Comparison of ENCODE assay signal across 8 cellular contexts in genomic region chr12:122421263-122421814, GRCh38. TPM values are rescaled to one million over a fixed set of nuclear protein-coding genes. Genes with fewer than 3 reads are reported as not detected.
DNase-seq lines count a peak whose midpoint lies in the region; ATAC-seq and TF ChIP-seq lines count a peak whose summit lies in the region.

No MANE protein-coding gene starts in this region.

- CTCF ChIA-PET in PC-3 (lab: Charles Lee) = interaction anchor here (1.8 kb wide), 1 partner anchor 21 kb away, joined by 8 read pairs; no protein-coding TSS in a partner anchor
- CTCF ChIA-PET in MCF 10A (lab: Yijun Ruan, JAX) = interaction anchor here (1.2 to 3.7 kb wide), 5 partner anchors 15 to 104 kb away, joined by 3 to 38 read pairs (median 10); no protein-coding TSS in a partner anchor

- TF ChIP-seq CTCF in PC-3 (conservative IDR thresholded peaks at IDR 0.05; ENCODE audit: low read depth, low read length) (no peak), MCF 10A (IDR thresholded peaks at IDR 0.05; ENCODE audit: unreplicated experiment) (no peak)

- peak overlapping the region; percentile 83 for H3K27ac ChIP-seq in PC-3 (ENCODE audit: low read length)

- no peaks in the 10 kb centered on the region for H3F3A ChIP-seq in PC-3 (ENCODE audit: low read length, unreplicated experiment)

- no peaks in the 10 kb centered on the region for H3K27me3 Mint-ChIP-seq in MCF 10A (ENCODE audit: insufficient read depth, unreplicated experiment)
- peaks cover 0 to 2% (median 0%) of the 10 kb centered on the region in 3 donors for H3K27me3 Mint-ChIP-seq in immature natural killer cell (ENCODE audit: low read depth in 3 of 3)

- H3K9ac ChIP-seq in PC-3 (ENCODE audit: low read length) = peak overlapping the region; percentile 93

- H3K4me3 ChIP-seq in PC-3 (ENCODE audit: low read length) = peak overlapping the region; percentile 86

- TSS peak; percentile 74 for BruUV-seq in PC-3 (replicated peaks; lab: Mats Ljungman, UMichigan)
- TSS peak; percentile 52 for BruUV-seq in MCF 10A (replicated peaks; lab: Mats Ljungman, UMichigan)

- H3K36me3 Mint-ChIP-seq in MCF 10A (ENCODE audit: insufficient read depth, unreplicated experiment) = peaks cover 19% of the 10 kb centered on the region
- H3K36me3 Mint-ChIP-seq in immature natural killer cell = no peaks in the 10 kb centered on the region

- H3K9me3 ChIP-seq in PC-3 (ENCODE audit: low read length) = no peaks in the 10 kb centered on the region

- peaks cover 1% of the 10 kb centered on the region; the same call in 1 of the 2 replicates for H3K36me3 ChIP-seq in PC-3 (ENCODE audit: low read depth, low read length)

- H3K4me3 Mint-ChIP-seq in MCF 10A (ENCODE audit: unreplicated experiment) = peak overlapping the region; percentile 87
- peak overlapping the region; percentile 86 to 96 (median 94) for H3K4me3 Mint-ChIP-seq in immature natural killer cell

- intact Hi-C loops in PC-3 (cut with micrococcal nuclease) = loop anchor here (1.0 kb wide), 3 partner anchors 21 to 50 kb away; no protein-coding TSS in a partner anchor
- intact Hi-C loops in MCF 10A (cut with micrococcal nuclease) = loop anchor here (1.0 kb wide), 2 partner anchors 21 to 43 kb away; no protein-coding TSS in a partner anchor

- H3K27me3 ChIP-seq in PC-3 (ENCODE audit: low read length) = no peaks in the 10 kb centered on the region

- H4K20me1 ChIP-seq in PC-3 (ENCODE audit: low read length) = no peaks in the 10 kb centered on the region

- H3K27ac Mint-ChIP-seq in MCF 10A (ENCODE audit: low read depth, unreplicated experiment) (peak overlapping the region; percentile 95), immature natural killer cell (peak overlapping the region; percentile 72 to 97 (median 90))

- peaks cover 69% of the 10 kb centered on the region for H3K79me2 ChIP-seq in PC-3 (ENCODE audit: low read length)

- H3K4me1 Mint-ChIP-seq in MCF 10A (ENCODE audit: insufficient read depth, unreplicated experiment) (peaks cover 4% of the 10 kb centered on the region), immature natural killer cell (peaks cover 25 to 35% of the 10 kb centered on the region in 2 donors)

- peaks cover 40% of the 10 kb centered on the region for H3K4me1 ChIP-seq in PC-3 (ENCODE audit: insufficient read depth, low read length)

- POLR2A ChIA-PET in PC-3 (lab: Charles Lee; ENCODE audit: unreplicated experiment) (interaction anchor here (0.6 to 0.7 kb wide), 3 partner anchors 15 to 22 kb away, joined by 5 to 8 read pairs (median 5); no protein-coding TSS in a partner anchor), MCF 10A (lab: Yijun Ruan, JAX) (interaction anchor here (0.6 to 7.0 kb wide), 19 partner anchors 9 to 1983 kb away, joined by 3 to 145 read pairs (median 5); partner anchors contain the start of genes COX6A1 and ZCCHC8)

- no peaks in the 10 kb centered on the region for H3K9me3 Mint-ChIP-seq in MCF 10A (ENCODE audit: unreplicated experiment)
- no peaks in the 10 kb centered on the region for H3K9me3 Mint-ChIP-seq in immature natural killer cell

- ATAC-seq in GM21723 (IDR thresholded peaks at IDR 0.05; ENCODE audit: unreplicated experiment) (peak; percentile 4), PC-3 (peak; percentile 32), GM21619 (IDR thresholded peaks at IDR 0.05; ENCODE audit: unreplicated experiment) (no peak)

- peak overlapping the region; percentile 68 for H2AFZ ChIP-seq in PC-3 (ENCODE audit: low read length)

- peak overlapping the region; percentile 82 for H3K4me2 ChIP-seq in PC-3 (ENCODE audit: low read length)

- DNase-seq in AML-193 (lab: John Stamatoyannopoulos, UW) = peak; percentile 65 to 71
- DNase-seq in PC-3 = peak; percentile 62
- DNase-seq in MCF 10A (ENCODE audit: unreplicated experiment) = peak; percentile 78
- DNase-seq in immature natural killer cell = peak in 1 of 3 donors; percentile 3
- peak in 2 of 3 experiments; percentile 2 to 21 for DNase-seq in stimulated activated CD4-positive, alpha-beta T cell treated with anti-CD3 and anti-CD28 coated beads, TNF-alpha, amount 100 ng/mL, for 24 hours (ENCODE audit: low read depth in 3 of 3)
- DNase-seq in GM19238 (ENCODE audit: insufficient read length, low spot score) = no peak

- no peaks in the 10 kb centered on the region for H3K9me2 ChIP-seq in PC-3 (replicated peaks; ENCODE audit: low read length)

RNA-seq across cellular contexts. Expression of gene CLIP1, which starts 1.1 kb away (rescaled TPM):
- total RNA-seq in PC-3 (2014; rRNA removed) = 46.4 and 57.9 TPM in 2 replicates
- total RNA-seq in MCF 10A (2022) = 92.6 and 115 TPM in 2 replicates
- polyA plus RNA-seq in immature natural killer cell = 10 to 100 TPM in 1 of 3 donors, 1 to 10 TPM in 2; 1.4 to 30.6 (median 9.5) TPM
